ENCODE assay signal across 8 cellular contexts in the genomic region with DNA sequence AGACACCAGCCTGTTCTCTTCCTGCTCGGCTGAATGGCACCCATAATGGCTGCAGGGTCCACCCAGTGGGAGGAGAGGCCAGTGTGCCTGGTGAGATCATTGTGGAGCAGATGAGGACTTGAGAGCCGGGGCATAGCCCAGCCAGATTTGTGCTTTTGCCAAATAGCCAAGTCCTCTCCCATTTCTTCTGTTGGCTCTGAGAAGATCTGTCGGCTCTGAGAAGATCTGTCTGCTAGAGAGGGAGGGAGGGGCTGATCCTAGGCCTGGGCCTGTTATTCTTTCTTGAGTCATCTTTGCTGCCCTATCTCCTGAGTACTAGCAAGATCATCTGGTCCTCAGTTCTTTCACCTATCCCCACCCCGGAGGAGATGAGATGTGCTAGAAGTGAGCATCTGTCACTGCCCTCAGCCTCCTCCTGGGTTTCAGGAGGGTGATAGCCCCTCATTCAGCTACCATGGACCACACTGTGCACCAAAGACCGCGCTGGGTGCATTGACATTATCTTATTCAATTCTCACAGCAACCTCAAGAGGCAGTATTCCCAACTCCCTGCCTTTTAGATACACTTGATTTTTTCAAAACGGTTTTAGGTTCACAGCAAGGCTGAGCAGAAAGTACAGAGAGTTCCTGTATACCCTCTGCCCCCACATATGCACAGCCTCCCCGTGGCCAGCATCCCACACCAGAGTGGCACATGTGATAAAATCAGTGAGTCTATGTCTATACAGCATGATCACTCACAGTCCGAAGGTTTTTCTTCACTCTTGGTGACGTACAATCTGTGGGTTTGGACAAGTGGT.
A peak's percentile ranks its signal among the peaks of the same experiment; 100 is the strongest.
DNase-seq lines count a peak whose midpoint lies in the region; ATAC-seq and TF ChIP-seq lines count a peak whose summit lies in the region.

No MANE protein-coding gene starts in this region.

- in situ Hi-C loops in KBM-7 (cut with MboI; ENCODE audit: low pct_unique_long_range_greater_than_20kb, low sequenced_read_pairs), result loop anchor here (10.0 kb wide), 1 partner anchor 456 kb away; no protein-coding TSS in a partner anchor

- H3K4me3 ChIP-seq in body of pancreas (no peak overlapping the region), lower leg skin (ENCODE audit: low read depth, poor library complexity, severe bottlenecking) (no peak overlapping the region)

- WGBS in body of pancreas, 2 donors, result 54 to 56% methylated on average over 10 of the region's 10 CpGs
- 65 to 68% methylated on average over 10 of the region's 10 CpGs for WGBS in lower leg skin, 2 donors

- TF ChIP-seq CTCF in C4-2B (conservative IDR thresholded peaks at IDR 0.05), result peak; percentile 55
- peak in 5 of 7 experiments; percentile 8 to 26 (median 23) for TF ChIP-seq CTCF in body of pancreas (IDR thresholded peaks at IDR 0.05)
- no peak for TF ChIP-seq CTCF in lower leg skin (IDR thresholded peaks at IDR 0.05)

- no peaks in the 10 kb centered on the region for H3K27me3 ChIP-seq in body of pancreas

- TF ChIP-seq POLR2A in body of pancreas (IDR thresholded peaks at IDR 0.05) (no peak), lower leg skin (IDR thresholded peaks at IDR 0.05) (no peak)

- peak; percentile 37 for DNase-seq in KBM-7
- no peak for DNase-seq in body of pancreas
- peak; percentile 13 to 74 for DNase-seq in lower leg skin (ENCODE audit: low spot score in 2 of 2)
- DNase-seq in activated CD4-positive, alpha-beta T cell treated with anti-CD3 and anti-CD28 coated beads, Interleukin-2, amount 50 U/mL, for 1 hour, result no peak
- DNase-seq in caudate nucleus (lab: John Stamatoyannopoulos, UW), result no peak
- no peak for DNase-seq in SKM-1 treated with dmso at 0.1 percent for 144 hours (lab: John Stamatoyannopoulos, UW; ENCODE audit: unreplicated experiment)
- no peak for DNase-seq in D341Med (ENCODE audit: low spot score)

- intact Hi-C loops in body of pancreas (cut with DNase I), result loop anchor here (5.0 kb wide), 1 partner anchor 501 kb away; no protein-coding TSS in a partner anchor
- intact Hi-C loops in lower leg skin (cut with DNase I; ENCODE audit: low total_unique reads), result no loop called here

- no peak for ATAC-seq in body of pancreas

- H3K36me3 ChIP-seq in body of pancreas (replicated peaks in 1 of 2; ENCODE audit: insufficient read depth in 1 of 2, low read depth in 2 of 2), result no peaks in the 10 kb centered on the region

- H3K27ac ChIP-seq in C4-2B (no peak overlapping the region), body of pancreas (no peak overlapping the region), caudate nucleus (ENCODE audit: low read depth, low read length) (no peak overlapping the region)

- H3K9me3 ChIP-seq in body of pancreas, result no peaks in the 10 kb centered on the region

- no peaks in the 10 kb centered on the region for H3K4me1 ChIP-seq in body of pancreas

Comparison
In these comparisons a context has a peak if more than half of its experiments do, and no peak if none do; other contexts are left out.
1. CTCF ChIP-seq: peak in C4-2B (single experiment) and body of pancreas (5 of 7); none in lower leg skin (0 of 3).
2. DNase-seq: peak in KBM-7 (single experiment) and lower leg skin (2 of 2); none in body of pancreas (0 of 4), activated CD4-positive, alpha-beta T cell treated with anti-CD3 and anti-CD28 coated beads, Interleukin-2, amount 50 U/mL, for 1 hour (single experiment), caudate nucleus (0 of 61), SKM-1 treated with dmso at 0.1 percent for 144 hours (single experiment) and D341Med (single experiment).